Comparison of ENCODE assay signal across 11 cellular contexts in the genomic region with DNA sequence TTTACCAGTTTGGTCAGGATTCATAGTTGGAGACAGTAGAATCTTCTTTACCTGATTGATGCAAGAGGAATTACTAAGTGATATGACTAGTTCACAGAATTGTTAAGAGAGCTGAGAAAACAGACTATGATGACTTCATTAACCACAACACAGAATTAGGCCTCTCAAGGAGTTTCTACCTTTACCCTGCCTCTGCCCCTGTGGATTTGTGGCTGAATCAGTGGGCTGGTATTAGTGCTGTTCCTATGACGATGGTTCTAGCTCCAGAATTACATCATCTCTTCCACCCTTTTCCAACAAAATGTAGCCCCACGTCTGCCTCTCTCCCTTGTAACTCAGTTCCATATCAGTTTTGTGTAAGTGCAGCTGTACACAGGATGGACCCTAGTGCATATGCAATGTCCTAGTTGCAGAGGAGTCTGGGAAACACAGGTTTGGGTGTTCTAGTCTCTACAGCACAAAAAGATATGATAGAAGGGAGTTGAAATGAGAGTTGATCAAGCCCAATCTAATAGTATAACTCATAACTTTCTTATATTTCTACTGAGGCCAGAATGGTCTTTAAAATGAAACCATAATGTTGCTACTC.
DNase-seq lines count a peak whose midpoint lies in the region; ATAC-seq and TF ChIP-seq lines count a peak whose summit lies in the region.
"Had no signal": no experiment of that assay in that cellular context is flagged by ENCODE, and none has a peak within 500 bp of the region (broad histone marks: within the 10 kb centered on the region; RNA-seq: fewer than 3 reads in every experiment).

No MANE protein-coding gene starts in this region.

- H3K27me3 ChIP-seq in left ventricle myocardium inferior (ENCODE audit: low read depth) (no peaks in the 10 kb centered on the region), right cardiac atrium (ENCODE audit: control insufficient read depth, insufficient read depth) (no peaks in the 10 kb centered on the region)
- H3K27me3 ChIP-seq: BLaER1, MG63 had no signal

- H3K4me3 Mint-ChIP-seq in stimulated activated effector memory CD8-positive, alpha-beta T cell treated with anti-CD3 and anti-CD28 coated beads, Interleukin-12 subunit alpha, Interleukin-12 subunit beta, amount 100 ng/mL, for 72 hours, result no peak overlapping the region

- intact Hi-C loops in left ventricle myocardium inferior (cut with micrococcal nuclease) (no loop called here), right cardiac atrium (cut with DNase I) (no loop called here), mucosa of descending colon (cut with DNase I, micrococcal nuclease) (no loop called here)

- H3K36me3 ChIP-seq in left ventricle myocardium inferior (no peaks in the 10 kb centered on the region), mucosa of descending colon (ENCODE audit: low read depth) (no peaks in the 10 kb centered on the region)
- H3K36me3 ChIP-seq: BLaER1, MG63 had no signal

- H3K9me3 Mint-ChIP-seq in stimulated activated effector memory CD8-positive, alpha-beta T cell treated with anti-CD3 and anti-CD28 coated beads, Interleukin-12 subunit alpha, Interleukin-12 subunit beta, amount 100 ng/mL, for 72 hours, result no peaks in the 10 kb centered on the region

- WGBS in right cardiac atrium, result 66% methylated on average over 2 of the region's 2 CpGs

- peaks cover under 1% of the 10 kb centered on the region for H3K9me3 ChIP-seq in left ventricle myocardium inferior (replicated peaks)
- H3K9me3 ChIP-seq in right cardiac atrium (ENCODE audit: control insufficient read depth, low read length), result no peaks in the 10 kb centered on the region
- H3K9me3 ChIP-seq in mucosa of descending colon, result no peaks in the 10 kb centered on the region
- H3K9me3 ChIP-seq: BLaER1, MG63 had no signal

- H3K4me3 ChIP-seq in left ventricle myocardium inferior, result no peak overlapping the region
- H3K4me3 ChIP-seq in right cardiac atrium (ENCODE audit: low read length), result no peak overlapping the region
- no peak overlapping the region for H3K4me3 ChIP-seq in mucosa of descending colon
- H3K4me3 ChIP-seq: BLaER1, MG63 had no signal

- no peak overlapping the region for H3K27ac Mint-ChIP-seq in stimulated activated effector memory CD8-positive, alpha-beta T cell treated with anti-CD3 and anti-CD28 coated beads, Interleukin-12 subunit alpha, Interleukin-12 subunit beta, amount 100 ng/mL, for 72 hours

- ATAC-seq in right cardiac atrium (no peak), HG02852 (IDR thresholded peaks at IDR 0.05; ENCODE audit: unreplicated experiment) (peak; percentile 78), mucosa of descending colon (no peak)
- ATAC-seq in stimulated activated effector memory CD8-positive, alpha-beta T cell treated with anti-CD3 and anti-CD28 coated beads, Interleukin-12 subunit alpha, Interleukin-12 subunit beta, amount 100 ng/mL, for 72 hours, result peak; percentile 92

- H3K27ac ChIP-seq in left ventricle myocardium inferior (replicated peaks) (peak overlapping the region; percentile 82), right cardiac atrium (ENCODE audit: low read length) (no peak overlapping the region), caudate nucleus (ENCODE audit: low read depth, low read length) (no peak overlapping the region)
- H3K27ac ChIP-seq: BLaER1 had no signal

- no peaks in the 10 kb centered on the region for H3K36me3 Mint-ChIP-seq in stimulated activated effector memory CD8-positive, alpha-beta T cell treated with anti-CD3 and anti-CD28 coated beads, Interleukin-12 subunit alpha, Interleukin-12 subunit beta, amount 100 ng/mL, for 72 hours

- H3K4me1 ChIP-seq in left ventricle myocardium inferior (peaks cover 32% of the 10 kb centered on the region), right cardiac atrium (ENCODE audit: control insufficient read depth, insufficient read depth, low read length) (no peaks in the 10 kb centered on the region), mucosa of descending colon (ENCODE audit: low read depth) (no peaks in the 10 kb centered on the region)
- H3K4me1 ChIP-seq: BLaER1 had no signal

- no peak for TF ChIP-seq CTCF in left ventricle myocardium inferior (IDR thresholded peaks at IDR 0.05; ENCODE audit: borderline replicate concordance)
- TF ChIP-seq CTCF in mucosa of descending colon (IDR thresholded peaks at IDR 0.05), result no peak

- DNase-seq in left ventricle myocardium inferior (no peak), right cardiac atrium (no peak), SW480 (ENCODE audit: low spot score) (peak; percentile 18), mucosa of descending colon (no peak), caudate nucleus (lab: John Stamatoyannopoulos, UW) (no peak), cortex of kidney (lab: John Stamatoyannopoulos, UW) (no peak)
- peak in 1 of 2 donors; percentile 51 for DNase-seq in stimulated activated effector memory CD8-positive, alpha-beta T cell treated with anti-CD3 and anti-CD28 coated beads, Interleukin-12 subunit alpha, Interleukin-12 subunit beta, amount 100 ng/mL, for 72 hours (ENCODE audit: low spot score in 2 of 2)
- DNase-seq: MG63, Right ventricle myocardium superior had no signal

- no peaks in the 10 kb centered on the region for H3K4me1 Mint-ChIP-seq in stimulated activated effector memory CD8-positive, alpha-beta T cell treated with anti-CD3 and anti-CD28 coated beads, Interleukin-12 subunit alpha, Interleukin-12 subunit beta, amount 100 ng/mL, for 72 hours

Comparison
In these comparisons a context has a peak if more than half of its experiments do, and no peak if none do; other contexts are left out.
1. ATAC-seq: peak in HG02852 (single experiment) and stimulated activated effector memory CD8-positive, alpha-beta T cell treated with anti-CD3 and anti-CD28 coated beads, Interleukin-12 subunit alpha, Interleukin-12 subunit beta, amount 100 ng/mL, for 72 hours (single experiment); none in right cardiac atrium (0 of 2) and mucosa of descending colon (single experiment).